In the genomic region with DNA sequence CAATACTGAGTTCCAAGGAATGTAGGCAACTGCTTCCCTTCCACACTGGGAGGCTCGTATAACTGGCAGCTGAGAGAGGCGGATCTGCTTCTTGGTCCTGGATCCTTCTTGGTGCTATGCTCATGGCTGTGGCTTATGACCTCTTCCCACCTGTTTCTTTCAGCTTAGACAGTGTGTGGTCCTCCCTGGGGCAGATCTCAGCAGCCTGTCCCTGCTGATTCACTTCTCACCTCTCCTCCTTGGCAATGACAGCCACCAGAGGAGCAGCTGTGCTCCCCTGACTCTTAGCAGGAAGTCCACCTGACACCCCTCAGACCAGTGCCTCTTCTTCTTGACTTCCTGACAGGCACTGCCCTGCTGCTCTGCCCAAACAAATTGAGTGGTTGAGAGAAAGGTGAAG, we compare ENCODE assay signal across 14 cellular contexts.
DNase-seq lines count a peak whose midpoint lies in the region; ATAC-seq and TF ChIP-seq lines count a peak whose summit lies in the region.
"Had no signal": no experiment of that assay in that cellular context is flagged by ENCODE, and none has a peak within 500 bp of the region (broad histone marks: within the 10 kb centered on the region; RNA-seq: fewer than 3 reads in every experiment).

No MANE protein-coding gene starts in this region.

- POLR2A ChIA-PET in PC-9 (lab: Charles Lee; ENCODE audit: unreplicated experiment), result no interaction called here

- CTCF ChIA-PET in PC-9 (lab: Charles Lee), result no interaction called here

- H3K27me3 Mint-ChIP-seq in endodermal cell (ENCODE audit: insufficient read depth) (no peaks in the 10 kb centered on the region), nephron progenitor cell (ENCODE audit: low read depth, poor library complexity) (peaks cover 3% of the 10 kb centered on the region)

- peaks cover 37% of the 10 kb centered on the region for H3K9me3 Mint-ChIP-seq in endodermal cell
- H3K9me3 Mint-ChIP-seq in nephron progenitor cell, result peaks cover 25% of the 10 kb centered on the region

- no peak overlapping the region for H3K4me2 ChIP-seq in Loucy (ENCODE audit: low read depth, low read length, poor library complexity, severe bottlenecking)
- no peak overlapping the region for H3K4me2 ChIP-seq in PC-9

- H3K36me3 ChIP-seq in Loucy (ENCODE audit: insufficient read depth, low read length) (no peaks in the 10 kb centered on the region), endodermal cell (ENCODE audit: control insufficient read depth, insufficient read depth, low read length) (no peaks in the 10 kb centered on the region), PC-9 (ENCODE audit: low read depth) (no peaks in the 10 kb centered on the region)

- H3F3A ChIP-seq in Loucy (ENCODE audit: low read depth), result no peaks in the 10 kb centered on the region
- no peaks in the 10 kb centered on the region for H3F3A ChIP-seq in PC-9 (ENCODE audit: insufficient read depth, low read depth)

- H3K27ac ChIP-seq in endodermal cell (ENCODE audit: low read depth, low read length) (no peak overlapping the region), PC-9 (no peak overlapping the region)
- H3K27ac ChIP-seq: 22Rv1 had no signal

- H4K20me1 ChIP-seq in Loucy (ENCODE audit: insufficient read depth, low read length, poor library complexity, severe bottlenecking), result no peaks in the 10 kb centered on the region
- no peaks in the 10 kb centered on the region for H4K20me1 ChIP-seq in PC-9 (ENCODE audit: insufficient read depth)

- WGBS in endodermal cell (ENCODE audit: insufficient coverage in 1 of 2, insufficient read length in 1 of 2), 2 experiments, result 85 to 92% methylated on average over 2 of the region's 2 CpGs

- H3K36me3 Mint-ChIP-seq in endodermal cell (ENCODE audit: low read depth) (peaks cover 10% of the 10 kb centered on the region), nephron progenitor cell (ENCODE audit: low read depth) (peaks cover 8% of the 10 kb centered on the region)

- TF ChIP-seq CTCF in Loucy (conservative IDR thresholded peaks at IDR 0.05; ENCODE audit: low read length) (no peak), endodermal cell (conservative IDR thresholded peaks at IDR 0.05) (no peak), nephron progenitor cell (IDR thresholded peaks at IDR 0.05) (no peak), PC-9 (conservative IDR thresholded peaks at IDR 0.05) (no peak)

- H3K27me3 ChIP-seq in Loucy (ENCODE audit: insufficient read depth, low read length, poor library complexity, severe bottlenecking), result no peaks in the 10 kb centered on the region
- no peaks in the 10 kb centered on the region for H3K27me3 ChIP-seq in endodermal cell (ENCODE audit: control insufficient read depth, insufficient read depth, low read length, poor library complexity, severe bottlenecking)
- no peaks in the 10 kb centered on the region for H3K27me3 ChIP-seq in PC-9 (ENCODE audit: insufficient read depth, low read depth)

- 0 out of 2 replicates have a peak overlapping the region, but pooled peaks have one; percentile 27 for H2AFZ ChIP-seq in Loucy (ENCODE audit: low read length)
- no peak overlapping the region for H2AFZ ChIP-seq in PC-9

- H3K4me3 Mint-ChIP-seq in endodermal cell (no peak overlapping the region), nephron progenitor cell (no peak overlapping the region)
- H3K4me3 Mint-ChIP-seq: H9 had no signal

- H3K4me3 ChIP-seq in Loucy (ENCODE audit: low read length, poor library complexity, severe bottlenecking), result no peak overlapping the region
- H3K4me3 ChIP-seq in endodermal cell (ENCODE audit: low read length), result no peak overlapping the region
- H3K4me3 ChIP-seq in PC-9, result no peak overlapping the region

- H3K9me3 ChIP-seq in Loucy (ENCODE audit: insufficient read depth, low read depth, low read length) (no peaks in the 10 kb centered on the region), endodermal cell (ENCODE audit: control insufficient read depth, low read length) (peaks cover 26% of the 10 kb centered on the region), PC-9 (ENCODE audit: insufficient read depth, low read depth) (no peaks in the 10 kb centered on the region)

- no peak for ATAC-seq in HG02610 (IDR thresholded peaks at IDR 0.05; ENCODE audit: unreplicated experiment)
- no peak for ATAC-seq in HG03175 (IDR thresholded peaks at IDR 0.05; ENCODE audit: unreplicated experiment)

- peak; percentile 31 for DNase-seq in NK-92 treated with Interleukin-12 subunit alpha and Interleukin-12 subunit beta, amount 100 ng/mL, for 24 hours (lab: John Stamatoyannopoulos, UW)
- no peak for DNase-seq in NK-92 (lab: John Stamatoyannopoulos, UW; ENCODE audit: unreplicated experiment)
- peak; percentile 52 for DNase-seq in endodermal cell
- no peak for DNase-seq in nephron progenitor cell
- DNase-seq in PC-9, result no peak
- DNase-seq: DMS 273 treated with DMSO at 0.1 percent for 48 hours, EL, H9, KBM-7, NCI-H1694 treated with DMSO at 0.1 percent for 48 hours had no signal

- H3K4me1 ChIP-seq in Loucy (ENCODE audit: insufficient read depth, low read length, poor library complexity, severe bottlenecking) (peaks cover 7% of the 10 kb centered on the region), endodermal cell (ENCODE audit: control insufficient read depth, insufficient read depth, low read length) (peaks cover 27% of the 10 kb centered on the region), PC-9 (replicated peaks; ENCODE audit: insufficient read depth) (no peaks in the 10 kb centered on the region)

- no peaks in the 10 kb centered on the region for H3K79me2 ChIP-seq in Loucy (ENCODE audit: insufficient read depth, low read length)
- no peaks in the 10 kb centered on the region for H3K79me2 ChIP-seq in PC-9 (ENCODE audit: low read depth)

- H3K27ac Mint-ChIP-seq in endodermal cell, result no peak overlapping the region
- peak overlapping the region; percentile 90 for H3K27ac Mint-ChIP-seq in nephron progenitor cell

- no TSS peak for BruUV-seq in PC-9 (replicated peaks; lab: Mats Ljungman, UMichigan)

- H3K4me1 Mint-ChIP-seq in endodermal cell (peaks cover 47% of the 10 kb centered on the region), nephron progenitor cell (peaks cover 55% of the 10 kb centered on the region)

- H3K9me2 ChIP-seq in Loucy (replicated peaks; ENCODE audit: low read depth, low read length) (no peaks in the 10 kb centered on the region), PC-9 (ENCODE audit: insufficient read depth) (no peaks in the 10 kb centered on the region)

- intact Hi-C loops in PC-9 (cut with micrococcal nuclease; ENCODE audit: unreplicated experiment), result no loop called here

- H3K9ac ChIP-seq in Loucy (ENCODE audit: low read depth, low read length, poor library complexity, severe bottlenecking), result no peak overlapping the region
- no peak overlapping the region for H3K9ac ChIP-seq in endodermal cell (ENCODE audit: extremely low read depth, low read length, poor library complexity, severe bottlenecking)

Comparison
In these comparisons a context has a peak if more than half of its experiments do, and no peak if none do; other contexts are left out.
1. DNase-seq: peak in NK-92 treated with Interleukin-12 subunit alpha and Interleukin-12 subunit beta, amount 100 ng/mL, for 24 hours (single experiment) and endodermal cell (single experiment); none in NK-92 (single experiment), nephron progenitor cell (single experiment) and PC-9 (0 of 2).